ENCODE assay signal across 30 cellular contexts in genomic region chr19:12318782-12319413, GRCh38.
"Had no signal": no experiment of that assay in that cellular context is flagged by ENCODE, and none has a peak within 500 bp of the region (broad histone marks: within the 10 kb centered on the region; RNA-seq: fewer than 3 reads in every experiment).

No MANE protein-coding gene starts in this region.

- H3K9me3 ChIP-seq: uterus had no signal

- H3K4me3 ChIP-seq: esophagus muscularis mucosa, heart left ventricle, lower lobe of right lung, sigmoid colon, uterus had no signal

- H3K27ac ChIP-seq: esophagus muscularis mucosa, foreskin keratinocyte, heart left ventricle, lower lobe of right lung, sigmoid colon, uterus had no signal

- H3K4me3 Mint-ChIP-seq: activated CD4-positive, alpha-beta memory T cell treated with anti-CD3 and anti-CD28 coated beads for 36 hours; activated CD4-positive, alpha-beta T cell treated with anti-CD3 and anti-CD28 coated beads, Interleukin-2, amount 10 ng/mL, durations not matched to agents 24 days and 14 days; activated naive CD4-positive, alpha-beta T cell treated with anti-CD3 and anti-CD28 coated beads for 36 hours; activated naive CD8-positive, alpha-beta T cell treated with anti-CD3 and anti-CD28 coated beads, Interleukin-2, amount 10 ng/mL, durations not matched to agents 7 days and 5 days; activated T-helper 1 cell treated with anti-CD3 and anti-CD28 coated beads, Interleukin-12 subunit alpha, Interleukin-12 subunit beta, Interleukin-2, Interleukin-4 antibody, amounts not matched to agents 30 ng/mL and 10 ng/mL and 1 ng/mL, durations not matched to agents 14 hours and 24 hours and 36 hours; immature natural killer cell; natural killer cell treated with Interleukin-12 subunit alpha and Interleukin-12 subunit beta and Interleukin-15 and Interleukin-18, amount 100 ng/mL, for 72 hours; stimulated activated memory B cell treated with anti-CD40 and anti-IgM and Interleukin-4, amounts not matched to agents 10 μg/mL and 1 μg/mL and 100 μg/mL, for 72 hours; stimulated activated naive CD8-positive, alpha-beta T cell treated with anti-CD3 and anti-CD28 coated beads, Interleukin-15, amount 100 ng/mL, for 72 hours; type B pancreatic cell had no signal

- H3K27me3 ChIP-seq: esophagus muscularis mucosa, foreskin keratinocyte, heart left ventricle, sigmoid colon, uterus had no signal

- H3K4me1 ChIP-seq: esophagus muscularis mucosa, foreskin keratinocyte, heart left ventricle, lower lobe of right lung, sigmoid colon, uterus had no signal

- DNase-seq: activated CD4-positive, alpha-beta memory T cell treated with anti-CD3 and anti-CD28 coated beads for 36 hours; activated CD4-positive, alpha-beta T cell treated with anti-CD3 and anti-CD28 coated beads, Interleukin-2, amount 10 ng/mL, durations not matched to agents 24 days and 14 days; activated CD4-positive, CD25-positive, alpha-beta regulatory T cell treated with anti-CD3 and anti-CD28 coated beads, Interleukin-2, amount 50 U/mL, for 72 hours; activated CD8-positive, alpha-beta memory T cell treated with anti-CD3 and anti-CD28 coated beads, Interleukin-2, amount 50 U/mL, for 4 hours; activated effector memory CD4-positive, alpha-beta T cell treated with anti-CD3 and anti-CD28 coated beads, Interleukin-2, amount 50 U/mL, for 16 hours; activated naive CD4-positive, alpha-beta T cell treated with anti-CD3 and anti-CD28 coated beads for 36 hours; activated naive CD8-positive, alpha-beta T cell treated with anti-CD3 and anti-CD28 coated beads, Interleukin-2, amount 10 ng/mL, durations not matched to agents 7 days and 5 days; activated T-cell treated with anti-CD3 and anti-CD28 coated beads, Interleukin-2, amount 50 U/mL, for 1 hour; amygdala; central memory CD4-positive, alpha-beta T cell; heart left ventricle; hypothalamus; immature natural killer cell; lower lobe of right lung; mesenchymal stem cell; sigmoid colon; small intestine; stimulated activated CD4-positive, alpha-beta T cell treated with anti-CD3 and anti-CD28 coated beads, Interleukin-4, amount 100 ng/mL, for 24 hours; stimulated activated CD8-positive, alpha-beta memory T cell treated with anti-CD3 and anti-CD28 coated beads, Interleukin-4, amount 100 ng/mL, for 48 hours; stimulated activated naive CD8-positive, alpha-beta T cell treated with anti-CD3 and anti-CD28 coated beads, Interleukin-15, amount 100 ng/mL, for 72 hours; substantia nigra; T-helper 2 cell; uterus had no signal

- ATAC-seq: foreskin keratinocyte; heart left ventricle; left lobe of liver; lower lobe of right lung; natural killer cell treated with Interleukin-12 subunit alpha and Interleukin-12 subunit beta and Interleukin-15 and Interleukin-18, amount 100 ng/mL, for 72 hours; stimulated activated memory B cell treated with anti-CD40 and anti-IgM and Interleukin-4, amounts not matched to agents 10 μg/mL and 1 μg/mL and 100 μg/mL, for 72 hours; stimulated activated naive CD8-positive, alpha-beta T cell treated with anti-CD3 and anti-CD28 coated beads, Interleukin-15, amount 100 ng/mL, for 72 hours had no signal

- H3K36me3 ChIP-seq: uterus had no signal

- H3K27ac Mint-ChIP-seq: activated CD4-positive, alpha-beta memory T cell treated with anti-CD3 and anti-CD28 coated beads for 36 hours; activated CD4-positive, alpha-beta T cell treated with anti-CD3 and anti-CD28 coated beads, Interleukin-2, amount 10 ng/mL, durations not matched to agents 24 days and 14 days; activated naive CD4-positive, alpha-beta T cell treated with anti-CD3 and anti-CD28 coated beads for 36 hours; activated naive CD8-positive, alpha-beta T cell treated with anti-CD3 and anti-CD28 coated beads, Interleukin-2, amount 10 ng/mL, durations not matched to agents 7 days and 5 days; activated T-helper 1 cell treated with anti-CD3 and anti-CD28 coated beads, Interleukin-12 subunit alpha, Interleukin-12 subunit beta, Interleukin-2, Interleukin-4 antibody, amounts not matched to agents 30 ng/mL and 10 ng/mL and 1 ng/mL, durations not matched to agents 14 hours and 24 hours and 36 hours; immature natural killer cell; natural killer cell treated with Interleukin-12 subunit alpha and Interleukin-12 subunit beta and Interleukin-15 and Interleukin-18, amount 100 ng/mL, for 72 hours; stimulated activated memory B cell treated with anti-CD40 and anti-IgM and Interleukin-4, amounts not matched to agents 10 μg/mL and 1 μg/mL and 100 μg/mL, for 72 hours; stimulated activated naive CD8-positive, alpha-beta T cell treated with anti-CD3 and anti-CD28 coated beads, Interleukin-15, amount 100 ng/mL, for 72 hours; type B pancreatic cell had no signal

- H3K4me1 Mint-ChIP-seq: activated CD4-positive, alpha-beta T cell treated with anti-CD3 and anti-CD28 coated beads, Interleukin-2, amount 10 ng/mL, durations not matched to agents 24 days and 14 days; activated naive CD8-positive, alpha-beta T cell treated with anti-CD3 and anti-CD28 coated beads, Interleukin-2, amount 10 ng/mL, durations not matched to agents 7 days and 5 days; stimulated activated memory B cell treated with anti-CD40 and anti-IgM and Interleukin-4, amounts not matched to agents 10 μg/mL and 1 μg/mL and 100 μg/mL, for 72 hours had no signal

- H3K27me3 Mint-ChIP-seq: activated CD4-positive, alpha-beta memory T cell treated with anti-CD3 and anti-CD28 coated beads for 36 hours; activated CD4-positive, alpha-beta T cell treated with anti-CD3 and anti-CD28 coated beads, Interleukin-2, amount 10 ng/mL, durations not matched to agents 24 days and 14 days; activated naive CD8-positive, alpha-beta T cell treated with anti-CD3 and anti-CD28 coated beads, Interleukin-2, amount 10 ng/mL, durations not matched to agents 7 days and 5 days; natural killer cell treated with Interleukin-12 subunit alpha and Interleukin-12 subunit beta and Interleukin-15 and Interleukin-18, amount 100 ng/mL, for 72 hours; stimulated activated memory B cell treated with anti-CD40 and anti-IgM and Interleukin-4, amounts not matched to agents 10 μg/mL and 1 μg/mL and 100 μg/mL, for 72 hours; stimulated activated naive CD8-positive, alpha-beta T cell treated with anti-CD3 and anti-CD28 coated beads, Interleukin-15, amount 100 ng/mL, for 72 hours; type B pancreatic cell had no signal
